8 cellular contexts compared by ENCODE assay signal in genomic region chr7:6160191-6160623, GRCh38. TPM values are rescaled to one million over a fixed set of nuclear protein-coding genes. Genes with fewer than 3 reads are reported as not detected.
DNase-seq lines count a peak whose midpoint lies in the region; ATAC-seq and TF ChIP-seq lines count a peak whose summit lies in the region.

No MANE protein-coding gene starts in this region.

- H3K27ac Mint-ChIP-seq in neural crest cell (ENCODE audit: unreplicated experiment) = peak overlapping the region; percentile 51

- peaks cover 12% of the 10 kb centered on the region for H3K36me3 ChIP-seq in Panc1 (ENCODE audit: control insufficient read depth, insufficient read depth, low read length)

- POLR2A ChIA-PET in Panc1 (lab: Charles Lee) = no interaction called here

- no peaks in the 10 kb centered on the region for H3K27me3 Mint-ChIP-seq in neural crest cell (ENCODE audit: low read depth)

- H3K4me1 ChIP-seq in Panc1 (ENCODE audit: control insufficient read depth, insufficient read depth, low read length) = no peaks in the 10 kb centered on the region

- CTCF ChIA-PET in Panc1 (lab: Charles Lee) = interaction anchor here (0.5 to 1.2 kb wide), 6 partner anchors 19 to 164 kb away, joined by 3 to 9 read pairs (median 4); no protein-coding TSS in a partner anchor

- H3K4me1 Mint-ChIP-seq in neural crest cell = peaks cover 11% of the 10 kb centered on the region

- BruUV-seq in Panc1 (replicated peaks; lab: Mats Ljungman, UMichigan) = no TSS peak

- intact Hi-C loops in Panc1 (cut with micrococcal nuclease; ENCODE audit: unreplicated experiment) = loop anchor here (2.0 kb wide), 1 partner anchor 163 kb away; no protein-coding TSS in a partner anchor

- H3K27me3 ChIP-seq in Panc1 (ENCODE audit: control insufficient read depth, insufficient read depth, low read length) = no peaks in the 10 kb centered on the region

- no peak overlapping the region for H3K27ac ChIP-seq in Panc1 (ENCODE audit: low read length)

- ATAC-seq in Panc1 (peak; percentile 77; the same call in 1 of the 2 replicates), GM21526 (IDR thresholded peaks at IDR 0.05; ENCODE audit: low FRiP score, unreplicated experiment) (no peak), GM19035 (IDR thresholded peaks at IDR 0.05; ENCODE audit: unreplicated experiment) (no peak)

- DNase-seq in GM13976 (ENCODE audit: low spot score) = no peak
- no peak for DNase-seq in Panc1 (ENCODE audit: low read depth, low spot score)
- peak; percentile 83 for DNase-seq in fibroblast of pulmonary artery (ENCODE audit: low read depth)
- DNase-seq in neural crest cell (ENCODE audit: low read depth, low spot score) = peak; percentile 46
- no peak for DNase-seq in germinal center (ENCODE audit: low spot score)
- no peak for DNase-seq in activated CD8-positive, alpha-beta memory T cell treated with anti-CD3 and anti-CD28 coated beads for 24 hours

- no peaks in the 10 kb centered on the region for H3K9me3 ChIP-seq in Panc1 (ENCODE audit: control insufficient read depth, insufficient read depth, low read depth, low read length)

- H3K4me3 Mint-ChIP-seq in neural crest cell = no peak overlapping the region

- in situ Hi-C loops in GM13976 (cut with MboI; ENCODE audit: low sequenced_read_pairs, unreplicated experiment) (no loop called here), Panc1 (cut with HindIII; ENCODE audit: low pct_unique_long_range_greater_than_20kb, low sequenced_read_pairs) (no loop called here)

- TF ChIP-seq CTCF in GM13976 (IDR thresholded peaks at IDR 0.05; ENCODE audit: borderline replicate concordance, control extremely low read depth, extremely low read depth, insufficient read depth, missing control alignments) (peak; percentile 34), Panc1 (IDR thresholded peaks at IDR 0.05) (no peak; the same call in 1 of the 2 replicates), fibroblast of pulmonary artery (IDR thresholded peaks at IDR 0.05; ENCODE audit: low read length, missing control alignments) (peak; percentile 81), neural crest cell (conservative IDR thresholded peaks at IDR 0.05) (peak; percentile 67)

- peaks cover 14% of the 10 kb centered on the region for H3K36me3 Mint-ChIP-seq in neural crest cell (ENCODE audit: low read depth)

- H3K9me3 Mint-ChIP-seq in neural crest cell = no peaks in the 10 kb centered on the region

- H3K4me3 ChIP-seq in Panc1 (ENCODE audit: low read depth in 2 of 2, low read length in 2 of 2) = no peak overlapping the region
- no peak overlapping the region for H3K4me3 ChIP-seq in fibroblast of pulmonary artery (replicated peaks; ENCODE audit: low read depth, low read length)

RNA-seq across cellular contexts. Expression of gene USP42, which starts 55.5 kb away (rescaled TPM):
- total RNA-seq in Panc1 (2021; ENCODE audit: unreplicated experiment) = 18.6 TPM
- 12.6 TPM for polyA plus RNA-seq in Panc1 (2012; ENCODE audit: insufficient read length)
- 23.2 and 24.7 TPM in 2 replicates for total RNA-seq in neural crest cell

Comparison
In these comparisons a context has a peak if more than half of its experiments do, and no peak if none do; other contexts are left out.
1. DNase-seq: peak in fibroblast of pulmonary artery (single experiment) and neural crest cell (single experiment); none in GM13976 (single experiment), Panc1 (single experiment), germinal center (single experiment) and activated CD8-positive, alpha-beta memory T cell treated with anti-CD3 and anti-CD28 coated beads for 24 hours (single experiment).